ENCODE assay signal across 3 cellular contexts in the genomic region with DNA sequence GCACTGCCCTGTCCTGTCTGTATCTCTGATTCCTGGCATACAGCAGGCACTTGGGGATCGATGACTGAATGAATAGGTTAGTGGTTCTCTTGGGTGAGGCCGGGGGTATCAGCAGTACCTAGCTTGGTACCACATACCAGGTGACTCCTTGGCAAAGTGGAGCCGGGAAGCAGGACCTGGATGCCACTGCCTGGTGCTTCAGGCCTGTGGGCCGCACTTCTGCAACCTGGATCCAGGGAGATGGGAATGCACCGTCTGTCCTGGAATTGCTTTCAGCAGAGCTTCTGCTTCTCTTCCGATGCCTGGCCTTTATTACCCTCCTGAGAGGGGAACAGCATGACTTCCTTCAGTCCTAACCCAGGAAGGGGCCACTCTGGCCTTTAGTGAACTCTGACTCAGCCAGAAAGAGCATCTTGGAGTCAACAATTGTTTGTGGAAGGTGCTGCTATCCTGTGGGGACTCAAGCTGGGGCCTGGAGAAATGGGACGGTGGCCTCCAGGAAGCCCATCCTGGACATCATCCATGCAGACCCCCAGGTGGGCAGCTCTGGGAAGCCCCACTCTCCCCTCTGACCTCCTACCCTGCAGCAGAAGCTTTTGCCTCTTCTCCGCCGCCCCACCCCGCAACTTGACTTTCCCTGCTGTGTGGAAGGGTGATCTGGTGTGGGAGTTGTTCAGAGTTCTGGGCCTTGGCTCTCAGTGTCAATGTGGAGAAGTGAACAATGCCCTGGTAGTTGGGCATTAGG.
TF ChIP-seq lines count a peak whose summit lies in the region.

No MANE protein-coding gene starts in this region.

TF ChIP-seq in SK-N-SH, 30 proteins besides CTCF, POLR2A, EP300 and RAD21:
- TF ChIP-seq, protein P1, sequence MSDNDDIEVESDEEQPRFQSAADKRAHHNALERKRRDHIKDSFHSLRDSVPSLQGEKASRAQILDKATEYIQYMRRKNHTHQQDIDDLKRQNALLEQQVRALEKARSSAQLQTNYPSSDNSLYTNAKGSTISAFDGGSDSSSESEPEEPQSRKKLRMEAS (IDR thresholded peaks at IDR 0.05; ENCODE audit: low read depth), result no peak
- no peak for TF ChIP-seq JUND (IDR thresholded peaks at IDR 0.05)
- no peak for TF ChIP-seq NRF1 (IDR thresholded peaks at IDR 0.05; ENCODE audit: low read depth, low read length)
- TF ChIP-seq RCOR1 (IDR thresholded peaks at IDR 0.05; ENCODE audit: low read length), result no peak
- no peak for TF ChIP-seq GATA2 (CRISPR knock-in tag; IDR thresholded peaks at IDR 0.05)
- TF ChIP-seq YY1 (IDR thresholded peaks at IDR 0.05; ENCODE audit: low read depth), result no peak
- TF ChIP-seq, protein P2, sequence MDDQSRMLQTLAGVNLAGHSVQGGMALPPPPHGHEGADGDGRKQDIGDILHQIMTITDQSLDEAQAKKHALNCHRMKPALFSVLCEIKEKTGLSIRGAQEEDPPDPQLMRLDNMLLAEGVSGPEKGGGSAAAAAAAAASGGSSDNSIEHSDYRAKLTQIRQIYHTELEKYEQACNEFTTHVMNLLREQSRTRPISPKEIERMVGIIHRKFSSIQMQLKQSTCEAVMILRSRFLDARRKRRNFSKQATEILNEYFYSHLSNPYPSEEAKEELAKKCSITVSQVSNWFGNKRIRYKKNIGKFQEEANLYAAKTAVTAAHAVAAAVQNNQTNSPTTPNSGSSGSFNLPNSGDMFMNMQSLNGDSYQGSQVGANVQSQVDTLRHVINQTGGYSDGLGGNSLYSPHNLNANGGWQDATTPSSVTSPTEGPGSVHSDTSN (IDR thresholded peaks at IDR 0.05), result no peak
- no peak for TF ChIP-seq TEAD4 (IDR thresholded peaks at IDR 0.05; ENCODE audit: borderline replicate concordance, insufficient read depth)
- TF ChIP-seq TCF12 (IDR thresholded peaks at IDR 0.05), result no peak
- TF ChIP-seq TAF1 (IDR thresholded peaks at IDR 0.05; ENCODE audit: borderline replicate concordance, low read depth, low read length), result no peak
- TF ChIP-seq NFIC (IDR thresholded peaks at IDR 0.05; ENCODE audit: borderline replicate concordance), result no peak
- TF ChIP-seq, protein P3, sequence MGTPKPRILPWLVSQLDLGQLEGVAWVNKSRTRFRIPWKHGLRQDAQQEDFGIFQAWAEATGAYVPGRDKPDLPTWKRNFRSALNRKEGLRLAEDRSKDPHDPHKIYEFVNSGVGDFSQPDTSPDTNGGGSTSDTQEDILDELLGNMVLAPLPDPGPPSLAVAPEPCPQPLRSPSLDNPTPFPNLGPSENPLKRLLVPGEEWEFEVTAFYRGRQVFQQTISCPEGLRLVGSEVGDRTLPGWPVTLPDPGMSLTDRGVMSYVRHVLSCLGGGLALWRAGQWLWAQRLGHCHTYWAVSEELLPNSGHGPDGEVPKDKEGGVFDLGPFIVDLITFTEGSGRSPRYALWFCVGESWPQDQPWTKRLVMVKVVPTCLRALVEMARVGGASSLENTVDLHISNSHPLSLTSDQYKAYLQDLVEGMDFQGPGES (IDR thresholded peaks at IDR 0.05; ENCODE audit: low read depth, low read length), result no peak
- no peak for TF ChIP-seq FOSL2 (IDR thresholded peaks at IDR 0.05; ENCODE audit: borderline replicate concordance, low read depth)
- no peak for TF ChIP-seq SMC3 (IDR thresholded peaks at IDR 0.05; ENCODE audit: low read depth, low read length)
- no peak for TF ChIP-seq POLR2AphosphoS5 (IDR thresholded peaks at IDR 0.05; ENCODE audit: low read depth, low read length)
- no peak for TF ChIP-seq MXI1 (IDR thresholded peaks at IDR 0.05; ENCODE audit: low read depth, low read length)
- TF ChIP-seq EZH2phosphoT487 (IDR thresholded peaks at IDR 0.05; ENCODE audit: borderline replicate concordance, low read depth), result no peak
- no peak for TF ChIP-seq GABPA (IDR thresholded peaks at IDR 0.05; ENCODE audit: low read depth)
- TF ChIP-seq ELF1 (IDR thresholded peaks at IDR 0.05), result no peak

TF ChIP-seq in SK-N-SH treated with all-trans-retinoic acid at 6 μM for 48 hours, 23 proteins besides CTCF, POLR2A, EP300 and RAD21:
- TF ChIP-seq ZNF70 (CRISPR knock-in tag; IDR thresholded peaks at IDR 0.05) (no peak), ZFP30 (CRISPR knock-in tag; IDR thresholded peaks at IDR 0.05) (no peak), CSDC2 (CRISPR knock-in tag; IDR thresholded peaks at IDR 0.05) (no peak), ESRRG (CRISPR knock-in tag; IDR thresholded peaks at IDR 0.05) (no peak), ZC3H10 (CRISPR knock-in tag; IDR thresholded peaks at IDR 0.05) (no peak), TCF4 (CRISPR knock-in tag; IDR thresholded peaks at IDR 0.05; ENCODE audit: borderline replicate concordance) (no peak), SNAI2 (CRISPR knock-in tag; IDR thresholded peaks at IDR 0.05) (no peak), TOX (CRISPR knock-in tag; IDR thresholded peaks at IDR 0.05; ENCODE audit: borderline replicate concordance) (no peak), RARB (CRISPR knock-in tag; IDR thresholded peaks at IDR 0.05) (no peak), ARNTL (CRISPR knock-in tag; IDR thresholded peaks at IDR 0.05; ENCODE audit: borderline replicate concordance, low read depth) (no peak), ISL1 (CRISPR knock-in tag; IDR thresholded peaks at IDR 0.05) (no peak), GLIS3 (CRISPR knock-in tag; IDR thresholded peaks at IDR 0.05) (no peak), OSR1 (CRISPR knock-in tag; IDR thresholded peaks at IDR 0.05) (no peak), ZNF8 (CRISPR knock-in tag; IDR thresholded peaks at IDR 0.05) (no peak)
- TF ChIP-seq, protein P4, sequence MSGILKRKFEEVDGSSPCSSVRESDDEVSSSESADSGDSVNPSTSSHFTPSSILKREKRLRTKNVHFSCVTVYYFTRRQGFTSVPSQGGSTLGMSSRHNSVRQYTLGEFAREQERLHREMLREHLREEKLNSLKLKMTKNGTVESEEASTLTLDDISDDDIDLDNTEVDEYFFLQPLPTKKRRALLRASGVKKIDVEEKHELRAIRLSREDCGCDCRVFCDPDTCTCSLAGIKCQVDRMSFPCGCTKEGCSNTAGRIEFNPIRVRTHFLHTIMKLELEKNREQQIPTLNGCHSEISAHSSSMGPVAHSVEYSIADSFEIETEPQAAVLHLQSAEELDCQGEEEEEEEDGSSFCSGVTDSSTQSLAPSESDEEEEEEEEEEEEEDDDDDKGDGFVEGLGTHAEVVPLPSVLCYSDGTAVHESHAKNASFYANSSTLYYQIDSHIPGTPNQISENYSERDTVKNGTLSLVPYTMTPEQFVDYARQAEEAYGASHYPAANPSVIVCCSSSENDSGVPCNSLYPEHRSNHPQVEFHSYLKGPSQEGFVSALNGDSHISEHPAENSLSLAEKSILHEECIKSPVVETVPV (CRISPR knock-in tag; IDR thresholded peaks at IDR 0.05), result no peak
- TF ChIP-seq, protein P5, sequence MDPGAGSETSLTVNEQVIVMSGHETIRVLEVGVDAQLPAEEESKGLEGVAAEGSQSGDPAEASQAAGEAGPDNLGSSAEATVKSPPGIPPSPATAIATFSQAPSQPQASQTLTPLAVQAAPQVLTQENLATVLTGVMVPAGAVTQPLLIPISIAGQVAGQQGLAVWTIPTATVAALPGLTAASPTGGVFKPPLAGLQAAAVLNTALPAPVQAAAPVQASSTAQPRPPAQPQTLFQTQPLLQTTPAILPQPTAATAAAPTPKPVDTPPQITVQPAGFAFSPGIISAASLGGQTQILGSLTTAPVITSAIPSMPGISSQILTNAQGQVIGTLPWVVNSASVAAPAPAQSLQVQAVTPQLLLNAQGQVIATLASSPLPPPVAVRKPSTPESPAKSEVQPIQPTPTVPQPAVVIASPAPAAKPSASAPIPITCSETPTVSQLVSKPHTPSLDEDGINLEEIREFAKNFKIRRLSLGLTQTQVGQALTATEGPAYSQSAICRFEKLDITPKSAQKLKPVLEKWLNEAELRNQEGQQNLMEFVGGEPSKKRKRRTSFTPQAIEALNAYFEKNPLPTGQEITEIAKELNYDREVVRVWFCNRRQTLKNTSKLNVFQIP (CRISPR knock-in tag; IDR thresholded peaks at IDR 0.05; ENCODE audit: borderline replicate concordance, low read depth), result no peak
- TF ChIP-seq, protein P6, sequence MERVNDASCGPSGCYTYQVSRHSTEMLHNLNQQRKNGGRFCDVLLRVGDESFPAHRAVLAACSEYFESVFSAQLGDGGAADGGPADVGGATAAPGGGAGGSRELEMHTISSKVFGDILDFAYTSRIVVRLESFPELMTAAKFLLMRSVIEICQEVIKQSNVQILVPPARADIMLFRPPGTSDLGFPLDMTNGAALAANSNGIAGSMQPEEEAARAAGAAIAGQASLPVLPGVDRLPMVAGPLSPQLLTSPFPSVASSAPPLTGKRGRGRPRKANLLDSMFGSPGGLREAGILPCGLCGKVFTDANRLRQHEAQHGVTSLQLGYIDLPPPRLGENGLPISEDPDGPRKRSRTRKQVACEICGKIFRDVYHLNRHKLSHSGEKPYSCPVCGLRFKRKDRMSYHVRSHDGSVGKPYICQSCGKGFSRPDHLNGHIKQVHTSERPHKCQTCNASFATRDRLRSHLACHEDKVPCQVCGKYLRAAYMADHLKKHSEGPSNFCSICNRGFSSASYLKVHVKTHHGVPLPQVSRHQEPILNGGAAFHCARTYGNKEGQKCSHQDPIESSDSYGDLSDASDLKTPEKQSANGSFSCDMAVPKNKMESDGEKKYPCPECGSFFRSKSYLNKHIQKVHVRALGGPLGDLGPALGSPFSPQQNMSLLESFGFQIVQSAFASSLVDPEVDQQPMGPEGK (CRISPR knock-in tag; IDR thresholded peaks at IDR 0.05; ENCODE audit: borderline replicate concordance), result no peak
TF ChIP-seq in SK-N-SH treated with all-trans-retinoic acid at 6 μM for 48 hours: peak in this region for 0.

TF ChIP-seq in GM12878, 131 proteins besides CTCF, POLR2A, EP300 and RAD21:
- no peak for TF ChIP-seq RFX5 (IDR thresholded peaks at IDR 0.05; ENCODE audit: low read depth, low read length)
- TF ChIP-seq ZNF217 (IDR thresholded peaks at IDR 0.05), result no peak
- no peak for TF ChIP-seq MYB (IDR thresholded peaks at IDR 0.05; ENCODE audit: borderline replicate concordance, low read depth, low read length)
